In the genomic region with DNA sequence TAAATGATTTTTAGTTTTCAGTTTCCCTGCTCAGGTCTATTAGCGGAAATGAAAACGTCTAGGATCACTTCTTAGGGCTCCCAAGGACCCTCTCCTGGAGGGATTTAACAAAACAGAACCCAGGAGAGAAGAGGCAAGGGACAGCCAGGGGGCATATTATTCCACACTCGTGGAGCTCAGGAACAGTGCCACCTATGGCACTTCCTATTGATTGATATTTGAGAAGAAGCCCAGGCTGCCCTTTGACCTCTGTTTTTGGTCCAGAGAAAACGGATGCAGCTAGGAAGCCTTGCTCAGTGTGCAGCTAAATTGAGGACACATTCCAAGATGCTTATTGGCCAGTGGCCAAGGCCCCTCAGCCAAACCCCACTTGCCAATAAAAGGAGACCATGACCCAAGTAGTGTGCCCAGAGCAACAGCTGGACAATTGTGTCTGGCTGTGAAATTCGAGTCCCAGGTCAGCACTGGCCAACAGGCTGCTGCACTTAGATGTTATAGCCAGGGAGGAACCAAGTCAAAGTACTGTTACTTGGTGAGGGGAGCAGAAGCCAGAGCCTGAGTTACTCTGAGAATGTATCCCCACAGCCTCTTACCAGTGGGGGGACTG, we compare ENCODE assay signal across 1 cellular context.
TF ChIP-seq lines count a peak whose summit lies in the region.

No MANE protein-coding gene starts in this region.

TF ChIP-seq in GM23338, 12 proteins besides CTCF, POLR2A, EP300 and RAD21:
- TF ChIP-seq ZNF462 (CRISPR knock-in tag; IDR thresholded peaks at IDR 0.05) (no peak), CREB1 (CRISPR knock-in tag; IDR thresholded peaks at IDR 0.05; ENCODE audit: low read depth) (no peak), ZNF114 (CRISPR knock-in tag; IDR thresholded peaks at IDR 0.05) (no peak), ZNF331 (CRISPR knock-in tag; IDR thresholded peaks at IDR 0.05; ENCODE audit: low read depth) (no peak), ETS1 (IDR thresholded peaks at IDR 0.05) (no peak), JUNB (IDR thresholded peaks at IDR 0.05; ENCODE audit: unreplicated experiment) (no peak)
